Comparison of ENCODE assay signal across 8 cellular contexts in genomic region chr17:74922694-74923537, GRCh38. TPM values are rescaled to one million over a fixed set of nuclear protein-coding genes. Genes with fewer than 3 reads are reported as not detected.
DNase-seq lines count a peak whose midpoint lies in the region; ATAC-seq and TF ChIP-seq lines count a peak whose summit lies in the region.

USH1G (minus strand) TSS chr17:74923255; CDS start chr17:74923073, 182 bp downstream.

- ATAC-seq in GM19395 (IDR thresholded peaks at IDR 0.05; ENCODE audit: unreplicated experiment) = no peak

- H3K9me3 Mint-ChIP-seq in osteocyte (ENCODE audit: unreplicated experiment) = no peaks in the 10 kb centered on the region

- H3K27me3 ChIP-seq in GM06990 (replicated peaks; ENCODE audit: control insufficient read depth, insufficient read depth, low read length) (no peaks in the 10 kb centered on the region; the same call in 1 of the 2 replicates), PC-9 (ENCODE audit: insufficient read depth, low read depth) (peaks cover 34% of the 10 kb centered on the region)

- H3K27ac ChIP-seq in PC-9 = no peak within 1 kb of the TSS

- H3K27ac Mint-ChIP-seq in osteocyte (ENCODE audit: unreplicated experiment) = no peak within 1 kb of the TSS

- H3K27me3 Mint-ChIP-seq in osteocyte (ENCODE audit: unreplicated experiment) = peaks cover 37% of the 10 kb centered on the region

- H4K20me1 ChIP-seq in PC-9 (ENCODE audit: insufficient read depth) = no peaks in the 10 kb centered on the region

- H3K4me3 Mint-ChIP-seq in osteocyte (ENCODE audit: unreplicated experiment) = peak within 1 kb of the TSS; percentile 29

- DNase-seq in GM06990 (ENCODE audit: extremely low read depth, insufficient read length) = no peak
- no peak for DNase-seq in PC-9
- DNase-seq in epithelial cell of esophagus (ENCODE audit: low read depth) = peak; percentile 33
- no peak for DNase-seq in osteocyte (ENCODE audit: extremely low spot score, unreplicated experiment)
- DNase-seq in NCI-H128 (lab: John Stamatoyannopoulos, UW; ENCODE audit: unreplicated experiment) = no peak
- DNase-seq in globus pallidus (ENCODE audit: low spot score) = no peak
- DNase-seq in superior temporal gyrus (ENCODE audit: extremely low spot score) = no peak

- POLR2A ChIA-PET in PC-9 (lab: Charles Lee; ENCODE audit: unreplicated experiment) = interaction anchor here (0.8 kb wide), 1 partner anchor 29 kb away, joined by 4 read pairs; no protein-coding TSS in a partner anchor

- H3F3A ChIP-seq in PC-9 (ENCODE audit: insufficient read depth, low read depth) = no peaks in the 10 kb centered on the region

- no peak for TF ChIP-seq CTCF in GM06990 (IDR thresholded peaks at IDR 0.05; ENCODE audit: insufficient read depth, low read length, poor library complexity, severe bottlenecking)
- no peak for TF ChIP-seq CTCF in PC-9 (conservative IDR thresholded peaks at IDR 0.05)
- TF ChIP-seq CTCF in epithelial cell of esophagus (IDR thresholded peaks at IDR 0.05; ENCODE audit: insufficient read depth, low read depth, low read length, missing control alignments) = no peak
- TF ChIP-seq CTCF in osteocyte (IDR thresholded peaks at IDR 0.05) = no peak

- peaks cover 2% of the 10 kb centered on the region for H3K4me1 Mint-ChIP-seq in osteocyte (ENCODE audit: unreplicated experiment)

- no peaks in the 10 kb centered on the region for H3K36me3 Mint-ChIP-seq in osteocyte (ENCODE audit: unreplicated experiment)

- no peaks in the 10 kb centered on the region for H3K79me2 ChIP-seq in PC-9 (ENCODE audit: low read depth)

- H2AFZ ChIP-seq in PC-9 = peak within 1 kb of the TSS; percentile 91

- no TSS peak for BruUV-seq in PC-9 (replicated peaks; lab: Mats Ljungman, UMichigan)

- H3K36me3 ChIP-seq in GM06990 (ENCODE audit: control insufficient read depth, insufficient read depth, low read length) (no peaks in the 10 kb centered on the region), PC-9 (ENCODE audit: low read depth) (no peaks in the 10 kb centered on the region)

- no peaks in the 10 kb centered on the region for H3K4me1 ChIP-seq in PC-9 (replicated peaks; ENCODE audit: insufficient read depth)

- no peaks in the 10 kb centered on the region for H3K9me2 ChIP-seq in PC-9 (ENCODE audit: insufficient read depth)

- CTCF ChIA-PET in PC-9 (lab: Charles Lee) = interaction anchor here (0.6 kb wide), 1 partner anchor 280 kb away, joined by 3 read pairs; no protein-coding TSS in a partner anchor

- peak within 1 kb of the TSS; percentile 94 for H3K4me2 ChIP-seq in PC-9

- intact Hi-C loops in PC-9 (cut with micrococcal nuclease; ENCODE audit: unreplicated experiment) = loop anchor here (1.0 kb wide), 1 partner anchor 35 kb away; no protein-coding TSS in a partner anchor

- no peaks in the 10 kb centered on the region for H3K9me3 ChIP-seq in PC-9 (ENCODE audit: insufficient read depth, low read depth)

- H3K4me3 ChIP-seq in GM06990 (replicated peaks; ENCODE audit: low read depth, low read length) (peak within 1 kb of the TSS; percentile 39), PC-9 (peak within 1 kb of the TSS; percentile 55; the same call in 1 of the 2 replicates), epithelial cell of esophagus (ENCODE audit: low read length) (peak within 1 kb of the TSS; percentile 62)

RNA-seq across cellular contexts. Expression of gene USH1G, which starts in this region (rescaled TPM):
- total RNA-seq in PC-9 (2021) (0.22 and 0.28 TPM in 2 replicates), osteocyte (not detected in 2 replicates)
